Comparison of ENCODE assay signal across 8 cellular contexts in the genomic region with DNA sequence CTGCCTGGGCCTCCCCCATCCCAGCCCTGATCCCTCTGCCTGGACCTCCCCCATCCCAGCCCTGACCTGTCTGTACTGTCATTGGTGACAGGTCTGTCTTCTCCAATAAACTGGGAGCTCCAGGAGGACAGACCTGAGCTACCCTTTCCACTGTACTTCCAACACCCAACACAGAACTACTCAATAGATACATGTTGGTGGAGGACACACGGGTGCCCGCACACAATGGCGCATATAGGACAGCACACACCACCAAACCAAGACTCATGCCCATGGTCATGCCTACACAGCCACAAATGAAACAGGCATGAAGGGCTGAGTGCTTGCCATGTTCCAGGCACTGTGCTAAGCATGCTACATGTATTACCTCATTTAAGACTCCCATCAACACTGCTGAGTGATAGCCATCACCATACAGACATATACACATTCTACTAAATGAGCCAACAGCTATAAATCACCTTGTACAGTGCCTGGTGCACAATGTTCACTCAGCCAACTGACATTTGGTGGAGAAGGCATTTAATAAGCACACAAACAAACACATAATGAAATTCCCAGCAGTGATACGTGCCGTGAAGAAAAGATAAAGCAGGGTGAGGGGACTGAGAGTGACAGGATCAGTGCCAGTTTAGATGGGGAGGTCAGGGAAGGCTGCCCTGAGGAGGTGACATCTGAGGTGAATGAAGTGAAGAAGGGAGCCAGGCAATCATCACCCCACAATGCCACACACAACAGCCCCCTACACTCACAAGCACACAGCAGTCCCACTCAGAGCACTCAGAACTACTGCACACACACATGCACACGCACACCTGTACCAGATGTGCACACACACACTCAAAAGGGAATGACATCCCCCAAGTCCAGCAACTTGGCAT. TPM values are rescaled to one million over a fixed set of nuclear protein-coding genes. Genes with fewer than 3 reads are reported as not detected.
A peak's percentile ranks its signal among the peaks of the same experiment; 100 is the strongest.
DNase-seq lines count a peak whose midpoint lies in the region; ATAC-seq, FAIRE-seq and TF ChIP-seq lines count a peak whose summit lies in the region.

No MANE protein-coding gene starts in this region.

- H3K9me1 ChIP-seq in K562 (ENCODE audit: control insufficient read depth, insufficient read depth, low read length) = no peaks in the 10 kb centered on the region

- peak overlapping the region; percentile 81 for H3K27ac ChIP-seq in CD4-positive, CD25-positive, alpha-beta regulatory T cell (ENCODE audit: insufficient read depth, low read length, poor library complexity, severe bottlenecking)
- H3K27ac ChIP-seq in HUES6 (ENCODE audit: low read depth, low read length) (no peak overlapping the region), K562 (ENCODE audit: extremely low read depth, low read depth, low read length) (no peak overlapping the region), mucosa of rectum (ENCODE audit: low read depth in 2 of 2, low read length in 2 of 2) (peak overlapping the region; percentile 10 to 65)

- no peaks in the 10 kb centered on the region for H3K36me3 ChIP-seq in CD4-positive, CD25-positive, alpha-beta regulatory T cell (ENCODE audit: control insufficient read depth, insufficient read depth, low read length)
- H3K36me3 ChIP-seq in HUES6 (ENCODE audit: control insufficient read depth, insufficient read depth, low read length) = no peaks in the 10 kb centered on the region
- H3K36me3 ChIP-seq in K562 (ENCODE audit: control insufficient read depth, insufficient read depth, low read length) = no peaks in the 10 kb centered on the region
- H3K36me3 ChIP-seq in mucosa of rectum (ENCODE audit: control insufficient read depth in 2 of 2, insufficient read depth in 2 of 2, low read length in 2 of 2) = no peaks in the 10 kb centered on the region

- H3K4me2 ChIP-seq in K562 (ENCODE audit: insufficient read depth, low read length) = no peak overlapping the region

- peaks cover 4% of the 10 kb centered on the region for H3K36me3 Mint-ChIP-seq in CD4-positive, CD25-positive, alpha-beta regulatory T cell

- no peaks in the 10 kb centered on the region for H3K79me2 ChIP-seq in K562 (ENCODE audit: control insufficient read depth, insufficient read depth, low read length)

- ATAC-seq in CD4-positive, CD25-positive, alpha-beta regulatory T cell (ENCODE audit: low read depth in 2 of 2) = no peak
- no peak for ATAC-seq in K562
- no peak for ATAC-seq in HG02610 (IDR thresholded peaks at IDR 0.05; ENCODE audit: unreplicated experiment)

- H3K9me3 Mint-ChIP-seq in CD4-positive, CD25-positive, alpha-beta regulatory T cell = no peaks in the 10 kb centered on the region

- no peak overlapping the region for H2AFZ ChIP-seq in K562 (ENCODE audit: low read depth, low read length)

- CTCF ChIA-PET in K562 (lab: Yijun Ruan, JAX; ENCODE audit: low intra/inter-chr PET ratio) = interaction anchor here (2.0 kb wide), 1 partner anchor 165 kb away, joined by 13 read pairs; no protein-coding TSS in a partner anchor

- no peak for TF ChIP-seq RAD21 in K562 (CRISPR knock-in tag; conservative IDR thresholded peaks at IDR 0.05 in 1 of 2, IDR thresholded peaks at IDR 0.05 in 1 of 2)

- H3K4me1 ChIP-seq in CD4-positive, CD25-positive, alpha-beta regulatory T cell (ENCODE audit: control insufficient read depth, insufficient read depth, low read length, poor library complexity, severe bottlenecking) = peaks cover 88% of the 10 kb centered on the region
- H3K4me1 ChIP-seq in HUES6 (ENCODE audit: control insufficient read depth, insufficient read depth, low read length) (peaks cover 10% of the 10 kb centered on the region; the same call in 1 of the 2 replicates), K562 (replicated peaks in 1 of 2; ENCODE audit: control insufficient read depth in 2 of 2, insufficient read depth in 2 of 2, low read length in 2 of 2) (peaks cover 0 to 25% of the 10 kb centered on the region in 2 experiments; a peak in 2 of 5 replicates), mucosa of rectum (ENCODE audit: control insufficient read depth in 2 of 2, insufficient read depth in 2 of 2, low read length in 2 of 2) (peaks cover 6 to 9% of the 10 kb centered on the region in 2 donors)

- intact Hi-C loops in K562 (cut with micrococcal nuclease) = loop anchor here (2.0 to 10.0 kb wide), 2 partner anchors 53 to 193 kb away; a partner anchor contains a TSS

- POLR2A ChIA-PET in K562 (lab: Yijun Ruan, JAX) = no interaction called here

- 2% methylated on average over 6 of the region's 6 CpGs for WGBS in K562 (ENCODE audit: insufficient coverage, low coverage, missing lambda C conversion rate)

- peaks cover 10% of the 10 kb centered on the region; the same call in 1 of the 2 replicates for H4K20me1 ChIP-seq in K562 (replicated peaks; ENCODE audit: control insufficient read depth, insufficient read depth, low read length)

- H3K4me3 ChIP-seq in CD4-positive, CD25-positive, alpha-beta regulatory T cell (ENCODE audit: low read depth, low read length) = peak overlapping the region; percentile 97
- H3K4me3 ChIP-seq in HUES6 (ENCODE audit: low read depth, low read length) (peak overlapping the region; percentile 63), K562 (no peak overlapping the region), mucosa of rectum (ENCODE audit: low read length in 2 of 2) (peak overlapping the region; percentile 46 to 58)

- no peaks in the 10 kb centered on the region for H3K27me3 ChIP-seq in CD4-positive, CD25-positive, alpha-beta regulatory T cell (ENCODE audit: control insufficient read depth, insufficient read depth, low read length)
- H3K27me3 ChIP-seq in HUES6 (ENCODE audit: control insufficient read depth, insufficient read depth, low read length) = peaks cover 31% of the 10 kb centered on the region
- peaks cover 33 to 77% of the 10 kb centered on the region in 2 experiments; a peak in 4 of 5 replicates for H3K27me3 ChIP-seq in K562 (ENCODE audit: control insufficient read depth in 2 of 2, insufficient read depth in 2 of 2, low read length in 2 of 2)
- H3K27me3 ChIP-seq in mucosa of rectum (ENCODE audit: control insufficient read depth in 2 of 2, insufficient read depth in 2 of 2, low read length in 2 of 2) = peaks cover 12 to 16% of the 10 kb centered on the region in 2 donors

- peak overlapping the region; percentile 90 to 97 (median 94) for H3K4me3 Mint-ChIP-seq in CD4-positive, CD25-positive, alpha-beta regulatory T cell

- TF ChIP-seq POLR2A in K562 (conservative IDR thresholded peaks at IDR 0.05) = no peak

- H3K27ac Mint-ChIP-seq in CD4-positive, CD25-positive, alpha-beta regulatory T cell = peak overlapping the region; percentile 29 to 91 (median 90)

- BruUV-seq in K562 (replicated peaks; lab: Mats Ljungman, UMichigan) = no TSS peak

- DNase-seq in CD4-positive, CD25-positive, alpha-beta regulatory T cell = peak in 1 of 3 donors; percentile 24
- no peak for DNase-seq in K562 (ENCODE audit: extremely low read depth in 1 of 4, low spot score in 3 of 4)
- DNase-seq in amygdala (lab: John Stamatoyannopoulos, UW) = no peak
- DNase-seq in NCI-H2107 treated with DMSO at 0.1 percent for 48 hours (lab: John Stamatoyannopoulos, UW; ENCODE audit: unreplicated experiment) = no peak
- DNase-seq in NCI-H526 treated with DMSO at 0.1 percent for 48 hours (lab: John Stamatoyannopoulos, UW) = no peak

- no peak for TF ChIP-seq EP300 in K562 (IDR thresholded peaks at IDR 0.05; ENCODE audit: low read length)

- in situ Hi-C loops in K562 (cut with MboI) = loop anchor here (10.0 kb wide), 1 partner anchor 193 kb away; a partner anchor contains a TSS

- H3K9ac ChIP-seq in HUES6 (ENCODE audit: low read length) (no peak overlapping the region), K562 (ENCODE audit: insufficient read depth in 1 of 2, low read depth in 2 of 2, low read length in 2 of 2) (no peak overlapping the region), mucosa of rectum (ENCODE audit: low read depth in 1 of 2, low read length in 2 of 2) (peak overlapping the region; percentile 20 to 63)

- no peaks in the 10 kb centered on the region for H3K27me3 Mint-ChIP-seq in CD4-positive, CD25-positive, alpha-beta regulatory T cell

- no peak for TF ChIP-seq CTCF in K562 (IDR thresholded peaks at IDR 0.05 in 2 of 3, conservative IDR thresholded peaks at IDR 0.05 in 1 of 3; ENCODE audit: insufficient read depth in 2 of 3, low read depth in 1 of 3, low read length in 3 of 3)

- H3K4me1 Mint-ChIP-seq in CD4-positive, CD25-positive, alpha-beta regulatory T cell = peaks cover 11 to 89% (median 60%) of the 10 kb centered on the region in 4 donors

- FAIRE-seq in K562 (lab: Jason Lieb, UNC) = peak; percentile 46

- no peaks in the 10 kb centered on the region for H3K9me3 ChIP-seq in CD4-positive, CD25-positive, alpha-beta regulatory T cell (ENCODE audit: control insufficient read depth in 2 of 2, low read length in 2 of 2)
- H3K9me3 ChIP-seq in HUES6 (ENCODE audit: control insufficient read depth, insufficient read depth, low read depth, low read length) (no peaks in the 10 kb centered on the region), K562 (replicated peaks; ENCODE audit: control insufficient read depth, insufficient read depth, low read depth, low read length) (no peaks in the 10 kb centered on the region), mucosa of rectum (ENCODE audit: control insufficient read depth in 2 of 2, low read length in 2 of 2) (no peaks in the 10 kb centered on the region)

RNA-seq across cellular contexts. Expression of a gene that starts 0.9 kb away (rescaled TPM):
- total RNA-seq in CD4-positive, CD25-positive, alpha-beta regulatory T cell = 48.9 TPM
- polyA plus RNA-seq in CD4-positive, CD25-positive, alpha-beta regulatory T cell = 1 to 10 TPM; 4.2 to 7.2 (median 6.4) TPM
- total RNA-seq in K562 (2011; cell fraction: chromatin; rRNA removed; ENCODE audit: low replicate concordance) = 0.88 and 0.93 TPM in 2 replicates
- total RNA-seq in K562 (2011; cell fraction: nucleolus; rRNA removed) = 0.39 and 0.50 TPM in 2 replicates
- total RNA-seq in K562 (2011; cell fraction: nucleoplasm; rRNA removed) = 0.44 and 0.76 TPM in 2 replicates
- total RNA-seq in K562 (2014; rRNA removed) (0.14 and 0.37 TPM in 2 replicates), K562 (2014; rRNA removed; fragmentation: Illumina TruSeq; extraction: Trizol) (0.03 and 0.07 TPM in 2 replicates), K562 (2015; rRNA removed; fragmentation: Illumina TruSeq; extraction: Trizol) (0.14 and 0.19 TPM in 2 replicates), K562 (2021) (0.56 and 0.60 TPM in 2 replicates)
- polyA plus RNA-seq in K562 (2011; rRNA removed) (0.26 and 0.28 TPM in 2 replicates), K562 (2014; fragmentation: Illumina TruSeq; extraction: Trizol) (0.42 and 0.68 TPM in 2 replicates), K562 (2014; fragmentation: Nextera tagmentation; extraction: Ambion mirVana) (under 1 TPM; 0.03 TPM), K562 (2014; rRNA removed) (0.61 and 1.1 TPM in 2 replicates)
- 0.12 and 0.46 TPM in 2 replicates for polyA plus RNA-seq in K562 (2011; cell fraction: cytosol; rRNA removed)
- polyA plus RNA-seq in K562 (2011; cell fraction: nucleus; rRNA removed) = 0.88 and 1.2 TPM in 2 replicates
- 0.33 and 0.73 TPM in 2 replicates for polyA plus RNA-seq in K562 (2012)
- 0.11 and 0.12 TPM in 2 replicates for polyA minus RNA-seq in K562 (2011; rRNA and poly(A)+ RNA removed)
- not detected in 2 replicates for polyA minus RNA-seq in K562 (2011; cell fraction: cytosol; rRNA and poly(A)+ RNA removed)
- 0.40 and 0.56 TPM in 2 replicates for polyA minus RNA-seq in K562 (2011; cell fraction: nucleus; rRNA and poly(A)+ RNA removed)

RNA-seq across cellular contexts. Expression of a gene that starts 55.4 kb away (rescaled TPM):
- total RNA-seq in CD4-positive, CD25-positive, alpha-beta regulatory T cell = 24.0 TPM
- 10 to 100 TPM; 10.7 to 22.1 (median 15.5) TPM for polyA plus RNA-seq in CD4-positive, CD25-positive, alpha-beta regulatory T cell
- 6.5 and 25.2 TPM in 2 replicates for total RNA-seq in K562 (2011; cell fraction: chromatin; rRNA removed; ENCODE audit: low replicate concordance)
- total RNA-seq in K562 (2011; cell fraction: nucleolus; rRNA removed) = 24.3 and 26.2 TPM in 2 replicates
- total RNA-seq in K562 (2011; cell fraction: nucleoplasm; rRNA removed) = 12.0 and 13.4 TPM in 2 replicates
- total RNA-seq in K562 (2014; rRNA removed) = 12.0 and 21.6 TPM in 2 replicates
- total RNA-seq in K562 (2014; rRNA removed; fragmentation: Illumina TruSeq; extraction: Trizol) = 1.9 and 2.6 TPM in 2 replicates
- 9.2 and 10.5 TPM in 2 replicates for total RNA-seq in K562 (2015; rRNA removed; fragmentation: Illumina TruSeq; extraction: Trizol)
- total RNA-seq in K562 (2021) = 20.7 and 21.0 TPM in 2 replicates
- 7.1 and 12.1 TPM in 2 replicates for polyA plus RNA-seq in K562 (2011; rRNA removed)
- 15.2 and 35.3 TPM in 2 replicates for polyA plus RNA-seq in K562 (2011; cell fraction: cytosol; rRNA removed)
- polyA plus RNA-seq in K562 (2011; cell fraction: nucleus; rRNA removed) = 9.6 and 17.8 TPM in 2 replicates
- polyA plus RNA-seq in K562 (2012) = 13.6 and 14.2 TPM in 2 replicates
- polyA plus RNA-seq in K562 (2014; fragmentation: Illumina TruSeq; extraction: Trizol) = 8.4 and 13.7 TPM in 2 replicates
- under 1 TPM; 0.24 to 0.34 TPM for polyA plus RNA-seq in K562 (2014; fragmentation: Nextera tagmentation; extraction: Ambion mirVana)
- polyA plus RNA-seq in K562 (2014; rRNA removed) = 11.2 and 13.4 TPM in 2 replicates
- polyA minus RNA-seq in K562 (2011; rRNA and poly(A)+ RNA removed) = 7.1 and 9.8 TPM in 2 replicates
- 22.7 and 24.3 TPM in 2 replicates for polyA minus RNA-seq in K562 (2011; cell fraction: cytosol; rRNA and poly(A)+ RNA removed)
- polyA minus RNA-seq in K562 (2011; cell fraction: nucleus; rRNA and poly(A)+ RNA removed) = 11.4 and 14.6 TPM in 2 replicates

Comparison
In these comparisons a context has a peak if more than half of its experiments do, and no peak if none do; other contexts are left out.
1. H3K27ac ChIP-seq: peak in CD4-positive, CD25-positive, alpha-beta regulatory T cell (single experiment) and mucosa of rectum (2 of 2); none in HUES6 (single experiment) and K562 (single experiment).
2. H3K9ac ChIP-seq: peak in mucosa of rectum (2 of 2); none in HUES6 (single experiment) and K562 (0 of 2).
3. RNA of a gene that starts 0.9 kb away (total RNA-seq): 48.9 TPM in CD4-positive, CD25-positive, alpha-beta regulatory T cell (single experiment); 0.03 to 0.93 TPM in K562; every median in the first group is over 10 times any median in the second.